Comparison of ENCODE assay signal across 1 cellular context in genomic region chr9:107636596-107637405, GRCh38.
TF ChIP-seq lines count a peak whose summit lies in the region.

No MANE protein-coding gene starts in this region.

TF ChIP-seq in endothelial cell of umbilical vein, 7 proteins besides CTCF, POLR2A, EP300 and RAD21 (continued from another document):
- TF ChIP-seq, protein P1, sequence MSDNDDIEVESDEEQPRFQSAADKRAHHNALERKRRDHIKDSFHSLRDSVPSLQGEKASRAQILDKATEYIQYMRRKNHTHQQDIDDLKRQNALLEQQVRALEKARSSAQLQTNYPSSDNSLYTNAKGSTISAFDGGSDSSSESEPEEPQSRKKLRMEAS (IDR thresholded peaks at IDR 0.05; ENCODE audit: insufficient read depth, insufficient read length): no peak
- TF ChIP-seq JUN (IDR thresholded peaks at IDR 0.05; ENCODE audit: borderline replicate concordance, insufficient read depth, insufficient read length, low read depth) (no peak), GATA2 (IDR thresholded peaks at IDR 0.05; ENCODE audit: insufficient read depth, insufficient read length, low read depth, low read length) (no peak), EZH2 (IDR thresholded peaks at IDR 0.05; ENCODE audit: borderline replicate concordance, low read depth, low read length, severe bottlenecking) (no peak), POLR2AphosphoS5 (IDR thresholded peaks at IDR 0.05; ENCODE audit: insufficient read depth, low read depth, low read length) (no peak)
